1 cellular context compared by ENCODE assay signal in genomic region chr5:75079346-75079745, GRCh38. TPM values are rescaled to one million over a fixed set of nuclear protein-coding genes. Genes with fewer than 3 reads are reported as not detected.
"Had no signal": no experiment of that assay in that cellular context is flagged by ENCODE, and none has a peak within 500 bp of the region (broad histone marks: within the 10 kb centered on the region; RNA-seq: fewer than 3 reads in every experiment).

No MANE protein-coding gene starts in this region.

RNA-seq across cellular contexts. Expression of gene GCNT4, which starts 27.0 kb away (rescaled TPM):
- total RNA-seq: endothelial cell of umbilical vein had no signal
- polyA plus RNA-seq: endothelial cell of umbilical vein had no signal
